15 cellular contexts compared by ENCODE assay signal in the genomic region with DNA sequence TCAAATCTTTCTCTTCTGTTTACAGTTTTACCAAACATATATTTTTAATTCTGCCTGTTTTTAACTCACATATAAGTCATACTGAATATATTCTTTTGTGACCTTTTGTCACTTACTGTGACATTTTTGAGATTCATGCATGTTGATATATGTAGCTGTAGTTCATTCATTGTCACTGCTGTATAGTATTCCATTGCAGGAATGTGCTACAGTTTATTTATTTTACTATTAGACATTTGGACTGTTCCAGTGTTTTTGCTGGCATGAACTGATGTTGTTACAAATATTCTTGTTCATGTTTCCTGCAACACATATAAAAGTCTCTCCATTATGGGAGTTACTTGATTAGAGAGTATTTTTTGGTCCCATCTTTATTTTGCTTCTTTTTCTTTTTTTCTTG.
A peak's percentile ranks its signal among the peaks of the same experiment; 100 is the strongest.
DNase-seq lines count a peak whose midpoint lies in the region; ATAC-seq and TF ChIP-seq lines count a peak whose summit lies in the region.
"Had no signal": no experiment of that assay in that cellular context is flagged by ENCODE, and none has a peak within 500 bp of the region (broad histone marks: within the 10 kb centered on the region; RNA-seq: fewer than 3 reads in every experiment).

No MANE protein-coding gene starts in this region.

- no peaks in the 10 kb centered on the region for H3K27me3 Mint-ChIP-seq in activated T-cell treated with anti-CD3 and anti-CD28 coated beads, Interleukin-2, amount 50 U/mL, for 72 hours (ENCODE audit: low read depth)
- H3K27me3 Mint-ChIP-seq in activated naive CD8-positive, alpha-beta T cell treated with anti-CD3 and anti-CD28 coated beads for 36 hours: no peaks in the 10 kb centered on the region
- H3K27me3 Mint-ChIP-seq in central memory CD8-positive, alpha-beta T cell: no peaks in the 10 kb centered on the region
- H3K27me3 Mint-ChIP-seq in nephron (ENCODE audit: low read depth): no peaks in the 10 kb centered on the region
- H3K27me3 Mint-ChIP-seq: CD8-positive, alpha-beta memory T cell had no signal

- no peak for TF ChIP-seq CTCF in nephron (IDR thresholded peaks at IDR 0.05; ENCODE audit: unreplicated experiment in 3 of 3)

- no peak for ATAC-seq in activated T-cell treated with anti-CD3 and anti-CD28 coated beads, Interleukin-2, amount 50 U/mL, for 72 hours (replicated peaks in 1 of 2)
- no peak for ATAC-seq in central memory CD8-positive, alpha-beta T cell (replicated peaks; ENCODE audit: extremely low read depth, poor library complexity, severe bottlenecking)

- H3K36me3 Mint-ChIP-seq in activated T-cell treated with anti-CD3 and anti-CD28 coated beads, Interleukin-2, amount 50 U/mL, for 72 hours (ENCODE audit: insufficient read depth in 2 of 2): peaks cover 14 to 23% of the 10 kb centered on the region in 2 donors
- peaks cover 79% of the 10 kb centered on the region for H3K36me3 Mint-ChIP-seq in activated naive CD8-positive, alpha-beta T cell treated with anti-CD3 and anti-CD28 coated beads for 36 hours
- peaks cover 11% of the 10 kb centered on the region for H3K36me3 Mint-ChIP-seq in central memory CD8-positive, alpha-beta T cell (ENCODE audit: insufficient read depth)
- H3K36me3 Mint-ChIP-seq in nephron (ENCODE audit: low read depth): peaks cover 47% of the 10 kb centered on the region

- peaks cover 63% of the 10 kb centered on the region for H3K4me1 Mint-ChIP-seq in activated T-cell treated with anti-CD3 and anti-CD28 coated beads, Interleukin-2, amount 50 U/mL, for 72 hours (ENCODE audit: low read depth)
- H3K4me1 Mint-ChIP-seq in activated naive CD8-positive, alpha-beta T cell treated with anti-CD3 and anti-CD28 coated beads for 36 hours: peaks cover 82% of the 10 kb centered on the region
- H3K4me1 Mint-ChIP-seq in central memory CD8-positive, alpha-beta T cell: peaks cover 52% of the 10 kb centered on the region
- peaks cover 54% of the 10 kb centered on the region for H3K4me1 Mint-ChIP-seq in nephron

- DNase-seq in activated T-cell treated with anti-CD3 and anti-CD28 coated beads, Interleukin-2, amount 50 U/mL, for 72 hours: no peak
- DNase-seq in activated T-cell treated with anti-CD3 and anti-CD28 coated beads for 4 hours: no peak
- DNase-seq in activated naive CD8-positive, alpha-beta T cell treated with anti-CD3 and anti-CD28 coated beads for 36 hours: no peak
- DNase-seq in central memory CD8-positive, alpha-beta T cell (ENCODE audit: low spot score in 2 of 2): no peak
- DNase-seq in NCI-H510A (lab: John Stamatoyannopoulos, UW): no peak
- DNase-seq in mesenteric fat pad (ENCODE audit: low spot score): no peak
- no peak for DNase-seq in NCI-H774 (lab: John Stamatoyannopoulos, UW)
- DNase-seq: Caco-2; CD8-positive, alpha-beta memory T cell; DND-41; GDM1; GOT3; H9 had no signal

- H3K4me3 Mint-ChIP-seq in activated T-cell treated with anti-CD3 and anti-CD28 coated beads, Interleukin-2, amount 50 U/mL, for 72 hours: no peak overlapping the region
- H3K4me3 Mint-ChIP-seq in activated naive CD8-positive, alpha-beta T cell treated with anti-CD3 and anti-CD28 coated beads for 36 hours: no peak overlapping the region
- H3K4me3 Mint-ChIP-seq in central memory CD8-positive, alpha-beta T cell: no peak overlapping the region
- H3K4me3 Mint-ChIP-seq in nephron: no peak overlapping the region
- H3K4me3 Mint-ChIP-seq: CD14-positive monocyte; CD8-positive, alpha-beta memory T cell; H9 had no signal

- peaks cover 2 to 3% of the 10 kb centered on the region in 2 donors for H3K9me3 Mint-ChIP-seq in activated T-cell treated with anti-CD3 and anti-CD28 coated beads, Interleukin-2, amount 50 U/mL, for 72 hours
- H3K9me3 Mint-ChIP-seq in activated naive CD8-positive, alpha-beta T cell treated with anti-CD3 and anti-CD28 coated beads for 36 hours: peaks cover 12% of the 10 kb centered on the region
- no peaks in the 10 kb centered on the region for H3K9me3 Mint-ChIP-seq in central memory CD8-positive, alpha-beta T cell
- H3K9me3 Mint-ChIP-seq in nephron: peaks cover 3% of the 10 kb centered on the region
- H3K9me3 Mint-ChIP-seq: H9 had no signal

- H3K27ac Mint-ChIP-seq in activated T-cell treated with anti-CD3 and anti-CD28 coated beads, Interleukin-2, amount 50 U/mL, for 72 hours: peak overlapping the region; percentile 69
- H3K27ac Mint-ChIP-seq in activated naive CD8-positive, alpha-beta T cell treated with anti-CD3 and anti-CD28 coated beads for 36 hours: peak overlapping the region; percentile 83
- H3K27ac Mint-ChIP-seq in central memory CD8-positive, alpha-beta T cell (ENCODE audit: low read depth): peak overlapping the region; percentile 33
- peak overlapping the region in 2 of 3 experiments; percentile 26 to 59 for H3K27ac Mint-ChIP-seq in nephron
- H3K27ac Mint-ChIP-seq: CD14-positive monocyte, H9 had no signal

Comparison
In these comparisons a context has a peak if more than half of its experiments do, and no peak if none do; other contexts are left out.
1. H3K27ac Mint-ChIP-seq: peak in every context shown above with its lines; median percentile 83 in activated naive CD8-positive, alpha-beta T cell treated with anti-CD3 and anti-CD28 coated beads for 36 hours; 69 in activated T-cell treated with anti-CD3 and anti-CD28 coated beads, Interleukin-2, amount 50 U/mL, for 72 hours; 42 in nephron; 33 in central memory CD8-positive, alpha-beta T cell.